ENCODE assay signal across 1 cellular context in the genomic region with DNA sequence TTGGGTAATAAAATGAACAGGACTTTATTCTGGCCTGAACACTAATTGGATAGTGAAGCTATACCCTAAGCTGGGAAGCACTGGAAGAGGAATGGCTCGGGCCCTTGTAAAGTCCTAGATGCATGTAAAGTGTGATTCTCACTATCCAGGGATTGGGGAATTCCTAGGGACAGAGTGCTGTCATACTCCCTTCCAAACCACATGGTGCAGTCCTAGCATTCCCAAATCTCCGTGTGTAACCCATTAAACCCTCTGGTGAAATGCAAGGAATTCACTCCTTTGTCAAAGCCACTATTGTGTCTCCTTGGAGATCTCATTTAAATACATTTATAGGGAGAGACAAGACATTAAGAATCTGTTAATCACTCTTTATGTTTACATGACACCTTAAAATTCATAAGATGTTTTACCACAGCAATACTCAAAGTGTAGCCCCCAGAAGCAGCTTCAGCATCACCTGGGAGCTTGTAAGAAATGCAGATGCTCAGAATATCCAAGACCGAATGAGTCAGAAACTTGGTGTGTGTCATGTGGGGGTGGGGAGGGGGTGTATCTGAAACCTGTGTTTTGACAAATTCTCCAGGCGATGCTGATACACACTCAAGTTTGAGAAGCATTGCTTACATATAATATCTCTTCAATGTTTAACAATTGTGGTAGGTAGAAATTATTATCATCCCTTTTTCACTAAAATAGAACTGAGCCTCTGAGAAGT.
TF ChIP-seq lines count a peak whose summit lies in the region.

No MANE protein-coding gene starts in this region.

TF ChIP-seq in WTC11, 78 proteins besides CTCF, POLR2A, EP300 and RAD21:
- no peak for TF ChIP-seq USF1 (CRISPR knock-in tag; IDR thresholded peaks at IDR 0.05)
- TF ChIP-seq E2F4 (CRISPR knock-in tag; IDR thresholded peaks at IDR 0.05; ENCODE audit: borderline replicate concordance, low read depth) = no peak
- TF ChIP-seq NFATC4 (CRISPR knock-in tag; IDR thresholded peaks at IDR 0.05) = no peak
- TF ChIP-seq PRRX2 (CRISPR knock-in tag; IDR thresholded peaks at IDR 0.05) = no peak
- no peak for TF ChIP-seq SP1 (CRISPR knock-in tag; conservative IDR thresholded peaks at IDR 0.05)
- no peak for TF ChIP-seq TCF7 (CRISPR knock-in tag; IDR thresholded peaks at IDR 0.05; ENCODE audit: low read depth)
- no peak for TF ChIP-seq ESRRA (CRISPR knock-in tag; IDR thresholded peaks at IDR 0.05; ENCODE audit: borderline replicate concordance)
- TF ChIP-seq PRDM15 (CRISPR knock-in tag; IDR thresholded peaks at IDR 0.05) = no peak
- TF ChIP-seq, protein P1, sequence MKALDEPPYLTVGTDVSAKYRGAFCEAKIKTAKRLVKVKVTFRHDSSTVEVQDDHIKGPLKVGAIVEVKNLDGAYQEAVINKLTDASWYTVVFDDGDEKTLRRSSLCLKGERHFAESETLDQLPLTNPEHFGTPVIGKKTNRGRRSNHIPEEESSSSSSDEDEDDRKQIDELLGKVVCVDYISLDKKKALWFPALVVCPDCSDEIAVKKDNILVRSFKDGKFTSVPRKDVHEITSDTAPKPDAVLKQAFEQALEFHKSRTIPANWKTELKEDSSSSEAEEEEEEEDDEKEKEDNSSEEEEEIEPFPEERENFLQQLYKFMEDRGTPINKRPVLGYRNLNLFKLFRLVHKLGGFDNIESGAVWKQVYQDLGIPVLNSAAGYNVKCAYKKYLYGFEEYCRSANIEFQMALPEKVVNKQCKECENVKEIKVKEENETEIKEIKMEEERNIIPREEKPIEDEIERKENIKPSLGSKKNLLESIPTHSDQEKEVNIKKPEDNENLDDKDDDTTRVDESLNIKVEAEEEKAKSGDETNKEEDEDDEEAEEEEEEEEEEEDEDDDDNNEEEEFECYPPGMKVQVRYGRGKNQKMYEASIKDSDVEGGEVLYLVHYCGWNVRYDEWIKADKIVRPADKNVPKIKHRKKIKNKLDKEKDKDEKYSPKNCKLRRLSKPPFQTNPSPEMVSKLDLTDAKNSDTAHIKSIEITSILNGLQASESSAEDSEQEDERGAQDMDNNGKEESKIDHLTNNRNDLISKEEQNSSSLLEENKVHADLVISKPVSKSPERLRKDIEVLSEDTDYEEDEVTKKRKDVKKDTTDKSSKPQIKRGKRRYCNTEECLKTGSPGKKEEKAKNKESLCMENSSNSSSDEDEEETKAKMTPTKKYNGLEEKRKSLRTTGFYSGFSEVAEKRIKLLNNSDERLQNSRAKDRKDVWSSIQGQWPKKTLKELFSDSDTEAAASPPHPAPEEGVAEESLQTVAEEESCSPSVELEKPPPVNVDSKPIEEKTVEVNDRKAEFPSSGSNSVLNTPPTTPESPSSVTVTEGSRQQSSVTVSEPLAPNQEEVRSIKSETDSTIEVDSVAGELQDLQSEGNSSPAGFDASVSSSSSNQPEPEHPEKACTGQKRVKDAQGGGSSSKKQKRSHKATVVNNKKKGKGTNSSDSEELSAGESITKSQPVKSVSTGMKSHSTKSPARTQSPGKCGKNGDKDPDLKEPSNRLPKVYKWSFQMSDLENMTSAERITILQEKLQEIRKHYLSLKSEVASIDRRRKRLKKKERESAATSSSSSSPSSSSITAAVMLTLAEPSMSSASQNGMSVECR (CRISPR knock-in tag; IDR thresholded peaks at IDR 0.05; ENCODE audit: borderline replicate concordance) = no peak
- no peak for TF ChIP-seq HMGA2 (CRISPR knock-in tag; IDR thresholded peaks at IDR 0.05)
- TF ChIP-seq CREB1 (CRISPR knock-in tag; IDR thresholded peaks at IDR 0.05) = no peak
